10 cellular contexts compared by ENCODE assay signal in genomic region chr11:126194121-126194543, GRCh38. TPM values are rescaled to one million over a fixed set of nuclear protein-coding genes. Genes with fewer than 3 reads are reported as not detected.
DNase-seq lines count a peak whose midpoint lies in the region; ATAC-seq, FAIRE-seq and TF ChIP-seq lines count a peak whose summit lies in the region.
"Had no signal": no experiment of that assay in that cellular context is flagged by ENCODE, and none has a peak within 500 bp of the region (broad histone marks: within the 10 kb centered on the region; RNA-seq: fewer than 3 reads in every experiment).

No MANE protein-coding gene starts in this region.

- TF ChIP-seq POLR2A in breast epithelium (IDR thresholded peaks at IDR 0.05): no peak

- H3K9me3 ChIP-seq in breast epithelium (peaks cover 0 to 6% of the 10 kb centered on the region in 2 donors), tibial artery (no peaks in the 10 kb centered on the region)
- H3K9me3 ChIP-seq: neutrophil, SJSA1 had no signal

- no peaks in the 10 kb centered on the region for H3K36me3 ChIP-seq in breast epithelium
- H3K36me3 ChIP-seq in tibial artery: peaks cover 29 to 82% (median 53%) of the 10 kb centered on the region in 3 donors

- no peak for ATAC-seq in GM18909 (IDR thresholded peaks at IDR 0.05; ENCODE audit: poor library complexity, unreplicated experiment)

- intact Hi-C loops in breast epithelium (cut with DNase I; ENCODE audit: low total_unique reads): no loop called here
- intact Hi-C loops in tibial artery (cut with DNase I; ENCODE audit: low total_unique reads): loop anchor here (5.0 kb wide), 1 partner anchor 272 kb away; no protein-coding TSS in a partner anchor

- H3K4me1 ChIP-seq in breast epithelium (no peaks in the 10 kb centered on the region), tibial artery (no peaks in the 10 kb centered on the region)
- H3K4me1 ChIP-seq: SJSA1 had no signal

- H3K27ac ChIP-seq in breast epithelium: no peak overlapping the region
- no peak overlapping the region for H3K27ac ChIP-seq in tibial artery
- H3K27ac ChIP-seq: neutrophil, SJSA1 had no signal

- no peaks in the 10 kb centered on the region for H3K27me3 ChIP-seq in breast epithelium
- H3K27me3 ChIP-seq in tibial artery: no peaks in the 10 kb centered on the region
- H3K27me3 ChIP-seq: neutrophil, SJSA1 had no signal

- peak; percentile 46 for FAIRE-seq in RCC 7860 (lab: Jason Lieb, UNC)

- DNase-seq in DMS 273 (lab: John Stamatoyannopoulos, UW; ENCODE audit: unreplicated experiment) (peak; percentile 49), HT-29 (ENCODE audit: low spot score) (peak; percentile 78), RCC 7860 (ENCODE audit: low spot score) (peak; percentile 19), breast epithelium (ENCODE audit: low spot score in 2 of 2) (peak in 1 of 2 donors; percentile 27), kidney tubule cell (ENCODE audit: low spot score) (peak; percentile 61), tibial artery (peak; percentile 39 to 66), GOT3 (lab: John Stamatoyannopoulos, UW) (no peak)

- no peak overlapping the region for H3K4me3 ChIP-seq in breast epithelium
- H3K4me3 ChIP-seq in tibial artery: no peak overlapping the region
- H3K4me3 ChIP-seq: SJSA1 had no signal

- TF ChIP-seq CTCF in breast epithelium (IDR thresholded peaks at IDR 0.05): peak; percentile 39 to 86 (median 72)
- peak; percentile 74 to 82 for TF ChIP-seq CTCF in tibial artery (IDR thresholded peaks at IDR 0.05)

RNA-seq across cellular contexts. Expression of gene RPUSD4, which starts 17.3 kb away (rescaled TPM):
- total RNA-seq in HT-29 (2014; rRNA removed; shearing (Covaris generic)): 47.6 and 52.7 TPM in 2 replicates
- 10 to 100 TPM; 21.4 to 29.1 (median 27.5) TPM for total RNA-seq in breast epithelium

RNA-seq across cellular contexts. Expression of gene FAM118B, which starts 17.4 kb away (rescaled TPM):
- 16.3 and 20.8 TPM in 2 replicates for total RNA-seq in HT-29 (2014; rRNA removed; shearing (Covaris generic))
- 10 to 100 TPM; 14.4 to 19.0 (median 18.7) TPM for total RNA-seq in breast epithelium
